27 cellular contexts compared by ENCODE assay signal in genomic region chr13:98188544-98189166, GRCh38. TPM values are rescaled to one million over a fixed set of nuclear protein-coding genes. Genes with fewer than 3 reads are reported as not detected.
DNase-seq lines count a peak whose midpoint lies in the region; FAIRE-seq and TF ChIP-seq lines count a peak whose summit lies in the region.
"Had no signal": no experiment of that assay in that cellular context is flagged by ENCODE, and none has a peak within 500 bp of the region (broad histone marks: within the 10 kb centered on the region; RNA-seq: fewer than 3 reads in every experiment).

No MANE protein-coding gene starts in this region.

- peaks cover 0 to 76% (median 0%) of the 10 kb centered on the region in 11 experiments; a peak in 8 of 22 replicates for H4K20me1 ChIP-seq in BLaER1 treated with 17β-estradiol and CSF1 and Interleukin-3, amounts not matched to agents 10 nM and 100 nM

- H2AFZ ChIP-seq in neuronal stem cell (ENCODE audit: low read length), result no peak overlapping the region

- peaks cover 18 to 37% (median 32%) of the 10 kb centered on the region in 10 experiments for H3K4me1 ChIP-seq in BLaER1 treated with 17β-estradiol and CSF1 and Interleukin-3, amounts not matched to agents 10 nM and 100 nM
- H3K4me1 ChIP-seq in kidney (ENCODE audit: control insufficient read depth in 1 of 2, insufficient read depth in 1 of 2, low read depth in 1 of 2, low read length in 2 of 2), result peaks cover 27 to 58% of the 10 kb centered on the region in 2 donors
- peaks cover 0 to under 1% of the 10 kb centered on the region in 2 donors for H3K4me1 ChIP-seq in neuronal stem cell (ENCODE audit: control insufficient read depth in 2 of 2, insufficient read depth in 1 of 2, low read depth in 1 of 2, low read length in 2 of 2)

- H3K4me2 ChIP-seq in BLaER1 treated with 17β-estradiol and CSF1 and Interleukin-3, amounts not matched to agents 10 nM and 100 nM, result peak overlapping the region in 7 of 11 experiments; percentile 26 to 69 (median 61); a peak in 12 of 22 replicates
- no peak overlapping the region for H3K4me2 ChIP-seq in neuronal stem cell (ENCODE audit: insufficient read depth, low read length, poor library complexity, severe bottlenecking)

- no peak for FAIRE-seq in kidney (lab: Jason Lieb, UNC)
- FAIRE-seq: D721Med had no signal

- H3K4ac ChIP-seq in neuronal stem cell (ENCODE audit: low read length), result no peak overlapping the region

- no peak overlapping the region for H2BK5ac ChIP-seq in neuronal stem cell (ENCODE audit: low read length)

- no peaks in the 10 kb centered on the region for H3K27me3 ChIP-seq in BLaER1 treated with 17β-estradiol and CSF1 and Interleukin-3, amounts not matched to agents 10 nM and 100 nM
- H3K27me3 ChIP-seq in neuronal stem cell (ENCODE audit: control insufficient read depth in 3 of 3, insufficient read depth in 3 of 3, low read depth in 1 of 3, low read length in 3 of 3), result no peaks in the 10 kb centered on the region
- H3K27me3 ChIP-seq: left lung, vagina had no signal

- no peak overlapping the region for H3K4me3 ChIP-seq in BLaER1 treated with 17β-estradiol and CSF1 and Interleukin-3, amounts not matched to agents 10 nM and 100 nM
- H3K4me3 ChIP-seq in kidney (ENCODE audit: low read length in 2 of 2), result no peak overlapping the region
- no peak overlapping the region for H3K4me3 ChIP-seq in neuronal stem cell (ENCODE audit: low read length in 2 of 2)
- H3K4me3 ChIP-seq: left lung, skin epidermis, vagina had no signal

- intact Hi-C loops in kidney (cut with DNase I), result no loop called here

- H4K91ac ChIP-seq in neuronal stem cell (ENCODE audit: low read depth, low read length, poor library complexity), result no peak overlapping the region

- H2BK120ac ChIP-seq in neuronal stem cell (ENCODE audit: low read depth, low read length), result no peak overlapping the region

- no peak overlapping the region for H4K8ac ChIP-seq in neuronal stem cell (ENCODE audit: low read depth, low read length)

- no peak overlapping the region for H2BK15ac ChIP-seq in neuronal stem cell (ENCODE audit: low read length)

- no peak overlapping the region for H3K14ac ChIP-seq in neuronal stem cell (ENCODE audit: low read length)

- no peak overlapping the region for H3K23ac ChIP-seq in neuronal stem cell (ENCODE audit: low read depth, low read length, poor library complexity)

- no peak for TF ChIP-seq CTCF in kidney (IDR thresholded peaks at IDR 0.05; ENCODE audit: borderline replicate concordance, extremely low read depth, insufficient read depth)

- DNase-seq in caudate nucleus (lab: John Stamatoyannopoulos, UW) (no peak), kidney (no peak), neuronal stem cell (ENCODE audit: low spot score) (no peak), NCI-H2029 treated with DMSO at 0.1 percent for 48 hours (lab: John Stamatoyannopoulos, UW) (no peak), retina (no peak), NCI-H526 (lab: John Stamatoyannopoulos, UW) (no peak)
- DNase-seq in activated CD4-positive, alpha-beta T cell treated with anti-CD3 and anti-CD28 coated beads, Interleukin-2, amount 50 U/mL, for 48 hours, result no peak
- DNase-seq: activated CD4-positive, alpha-beta memory T cell treated with anti-CD3 and anti-CD28 coated beads for 36 hours; activated naive CD4-positive, alpha-beta T cell; activated naive CD8-positive, alpha-beta T cell treated with anti-CD3 and anti-CD28 coated beads, Interleukin-2, amount 50 U/mL, for 24 hours; activated T-cell treated with anti-CD3 and anti-CD28 coated beads, Interleukin-2, amount 50 U/mL, for 72 hours; CD4-positive, CD25-positive, alpha-beta regulatory T cell; effector CD4-positive, alpha-beta T cell; immature natural killer cell; left lung; MM.1S; naive B cell; NCI-H1105 treated with DMSO at 0.1 percent for 48 hours; NCI-H1930; NCI-H524 treated with DMSO at 0.1 percent for 48 hours; Right ventricle myocardium superior had no signal

- H3K36me3 ChIP-seq in BLaER1 treated with 17β-estradiol and CSF1 and Interleukin-3, amounts not matched to agents 10 nM and 100 nM, result peaks cover 0 to 8% (median 0%) of the 10 kb centered on the region in 11 experiments; a peak in 1 of 22 replicates
- H3K36me3 ChIP-seq in kidney (ENCODE audit: control insufficient read depth in 1 of 2, insufficient read depth in 2 of 2, low read length in 2 of 2), result no peaks in the 10 kb centered on the region
- peaks cover 0 to 4% of the 10 kb centered on the region in 2 donors for H3K36me3 ChIP-seq in neuronal stem cell (replicated peaks in 1 of 2; ENCODE audit: control insufficient read depth in 2 of 2, insufficient read depth in 2 of 2, low read length in 2 of 2)
- H3K36me3 ChIP-seq: left lung, vagina had no signal

- H3K9ac ChIP-seq in BLaER1 treated with 17β-estradiol and CSF1 and Interleukin-3, amounts not matched to agents 10 nM and 100 nM, result no peak overlapping the region
- H3K9ac ChIP-seq in kidney (ENCODE audit: low read length in 2 of 2) (no peak overlapping the region), neuronal stem cell (ENCODE audit: low read depth, low read length, poor library complexity) (peak overlapping the region; percentile 15)

- H2AK5ac ChIP-seq in neuronal stem cell (ENCODE audit: low read depth, low read length), result no peak overlapping the region

- peak overlapping the region; percentile 62 for H3K18ac ChIP-seq in neuronal stem cell (ENCODE audit: low read length)

- peak overlapping the region in 6 of 11 experiments; percentile 17 to 72 (median 56); a peak in 8 of 22 replicates for H3K27ac ChIP-seq in BLaER1 treated with 17β-estradiol and CSF1 and Interleukin-3, amounts not matched to agents 10 nM and 100 nM
- peak overlapping the region; percentile 26 for H3K27ac ChIP-seq in caudate nucleus (ENCODE audit: low read depth, low read length)
- peak overlapping the region; percentile 69 to 70 for H3K27ac ChIP-seq in kidney (ENCODE audit: low read depth in 2 of 2, low read length in 2 of 2)
- H3K27ac ChIP-seq in neuronal stem cell (replicated peaks; ENCODE audit: low read length), result no peak overlapping the region
- H3K27ac ChIP-seq: left lung, skin epidermis, vagina had no signal

- WGBS in neuronal stem cell (ENCODE audit: extremely low coverage in 2 of 2, insufficient read length in 2 of 2, insufficient replicate concordance in 1 of 2), 2 donors, result no CpG with 5 or more reads among the region's 14 CpGs

- 0 out of 22 replicates have a peak, but pooled peaks cover 0 to 3% (median 0%) of the 10 kb centered on the region in 11 experiments for H3K9me3 ChIP-seq in BLaER1 treated with 17β-estradiol and CSF1 and Interleukin-3, amounts not matched to agents 10 nM and 100 nM (replicated peaks in 1 of 11)
- no peaks in the 10 kb centered on the region for H3K9me3 ChIP-seq in kidney (ENCODE audit: control insufficient read depth in 1 of 2, low read length in 2 of 2)
- H3K9me3 ChIP-seq in neuronal stem cell (replicated peaks in 1 of 2; ENCODE audit: control insufficient read depth in 2 of 2, insufficient read depth in 1 of 2, low read depth in 1 of 2, low read length in 2 of 2), result no peaks in the 10 kb centered on the region
- H3K9me3 ChIP-seq: left lung, vagina had no signal

- H3K79me1 ChIP-seq in neuronal stem cell (ENCODE audit: low read depth, low read length), result peaks cover 9% of the 10 kb centered on the region

- H2BK12ac ChIP-seq in neuronal stem cell (ENCODE audit: low read length), result no peak overlapping the region

RNA-seq across cellular contexts. Expression of gene RNF113B, which starts 11.6 kb away (rescaled TPM):
- not detected for total RNA-seq in kidney
- polyA plus RNA-seq in kidney (ENCODE audit: insufficient read depth, low read depth, low replicate concordance), result not detected
- not detected for polyA plus RNA-seq in neuronal stem cell (2013, experiment 1 of 2)
- polyA plus RNA-seq in neuronal stem cell (2013, experiment 2 of 2), result not detected
- total RNA-seq: A172; activated CD4-positive, alpha-beta memory T cell treated with anti-CD3 and anti-CD28 coated beads for 36 hours; activated T-cell treated with anti-CD3 and anti-CD28 coated beads, Interleukin-2, amount 50 U/mL, for 72 hours; CD4-positive, CD25-positive, alpha-beta regulatory T cell; glomerular endothelial cell; left lung; Right ventricle myocardium superior; vagina had no signal
- polyA plus RNA-seq: CD4-positive, CD25-positive, alpha-beta regulatory T cell; immature natural killer cell had no signal

RNA-seq across cellular contexts. Expression of gene FARP1, which starts 45.8 kb away (rescaled TPM):
- total RNA-seq in kidney, result 229 TPM
- polyA plus RNA-seq in kidney (ENCODE audit: insufficient read depth, low read depth, low replicate concordance), result 123 TPM
- 161 TPM for polyA plus RNA-seq in neuronal stem cell (2013, experiment 1 of 2)
- 162 TPM for polyA plus RNA-seq in neuronal stem cell (2013, experiment 2 of 2)
